In the genomic region with DNA sequence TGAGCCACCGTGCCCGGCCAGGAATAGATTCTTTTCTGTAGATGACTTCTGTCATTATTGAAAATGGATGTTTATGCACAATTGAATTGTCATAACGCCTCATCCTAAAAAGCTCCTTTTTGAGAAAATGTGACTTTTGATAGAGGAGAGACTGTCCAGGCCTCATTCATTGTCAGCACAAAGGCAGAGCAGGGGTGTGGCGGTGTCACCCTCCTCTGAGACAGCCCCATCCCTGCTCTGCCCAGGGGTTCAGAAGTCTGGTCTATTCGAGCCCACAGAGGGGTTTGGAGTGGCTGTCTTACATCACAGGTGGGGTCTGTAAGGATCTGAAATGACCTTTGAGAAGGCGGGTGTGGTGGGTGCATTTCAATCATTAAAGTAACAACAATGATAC, we compare ENCODE assay signal across 23 cellular contexts.
"Had no signal": no experiment of that assay in that cellular context is flagged by ENCODE, and none has a peak within 500 bp of the region (broad histone marks: within the 10 kb centered on the region; RNA-seq: fewer than 3 reads in every experiment).

No MANE protein-coding gene starts in this region.

- H3K4me1 ChIP-seq: uterus had no signal

- H3K27ac ChIP-seq: esophagus squamous epithelium, gastrocnemius medialis, spleen, tibial nerve, uterus had no signal

- ATAC-seq: activated CD4-positive, CD25-positive, alpha-beta regulatory T cell treated with anti-CD3 and anti-CD28 coated beads, Interleukin-2, amount 50 U/mL, for 24 hours; activated CD8-positive, alpha-beta memory T cell treated with anti-CD3 and anti-CD28 coated beads, Interleukin-2, amount 10 ng/mL, durations not matched to agents 7 days and 5 days; activated naive CD8-positive, alpha-beta T cell treated with anti-CD3 and anti-CD28 coated beads, Interleukin-2, amount 50 U/mL, for 24 hours; gastrocnemius medialis; left cardiac atrium; mucosa of descending colon; stimulated activated naive CD8-positive, alpha-beta T cell treated with anti-CD3 and anti-CD28 coated beads, Interleukin-15, Interleukin-2, amounts not matched to agents 100 U/mL and 50 U/mL, for 24 hours had no signal

- H3K4me3 ChIP-seq: esophagus squamous epithelium, gastrocnemius medialis, mucosa of descending colon, spleen, tibial nerve, uterus had no signal

- H3K36me3 ChIP-seq: gastrocnemius medialis, spleen, tibial nerve, uterus had no signal

- H3K9me3 ChIP-seq: esophagus squamous epithelium, gastrocnemius medialis, mucosa of descending colon had no signal

- DNase-seq: activated CD4-positive, alpha-beta memory T cell treated with anti-CD3 and anti-CD28 coated beads, Interleukin-2, amount 10 ng/mL, durations not matched to agents 7 days and 5 days; activated CD4-positive, alpha-beta T cell treated with anti-CD3 and anti-CD28 coated beads, Interleukin-2, amount 10 ng/mL, durations not matched to agents 24 days and 14 days; activated CD8-positive, alpha-beta memory T cell treated with anti-CD3 and anti-CD28 coated beads, Interleukin-2, amount 10 ng/mL, durations not matched to agents 7 days and 5 days; activated gamma-delta T cell; activated naive CD4-positive, alpha-beta T cell treated with anti-CD3 and anti-CD28 coated beads, Interleukin-2, amount 50 U/mL, for 16 hours; activated naive CD8-positive, alpha-beta T cell treated with anti-CD3 and anti-CD28 coated beads, Interleukin-2, amount 50 U/mL, for 24 hours; activated T-cell treated with anti-CD3 and anti-CD28 coated beads for 4 hours; cerebellar nuclear complex; cortex of kidney; endodermal cell; esophagus squamous epithelium; gastrocnemius medialis; islet precursor cell; left cardiac atrium; mucosa of descending colon; naive B cell; retina; spleen; stimulated activated CD4-positive, alpha-beta T cell treated with anti-CD3 and anti-CD28 coated beads, Interleukin-4, amount 100 ng/mL, for 24 hours; stimulated activated naive CD8-positive, alpha-beta T cell treated with anti-CD3 and anti-CD28 coated beads, Interleukin-15, Interleukin-2, amounts not matched to agents 100 U/mL and 50 U/mL, for 24 hours; uterus had no signal

- H3K27me3 ChIP-seq: esophagus squamous epithelium, gastrocnemius medialis, spleen, tibial nerve, uterus had no signal
